Comparison of ENCODE assay signal across 1 cellular context in genomic region chr1:228047183-228047466, GRCh38.
TF ChIP-seq lines count a peak whose summit lies in the region.

No MANE protein-coding gene starts in this region.

TF ChIP-seq in IMR-90, 13 proteins besides CTCF, POLR2A, EP300 and RAD21:
- TF ChIP-seq NFE2L2 (IDR thresholded peaks at IDR 0.05; ENCODE audit: low read depth, low read length) = no peak
- TF ChIP-seq USF2 (IDR thresholded peaks at IDR 0.05; ENCODE audit: low read depth, low read length) = no peak
- no peak for TF ChIP-seq BHLHE40 (IDR thresholded peaks at IDR 0.05; ENCODE audit: low read depth, low read length)
- no peak for TF ChIP-seq FOS (IDR thresholded peaks at IDR 0.05; ENCODE audit: low read depth, low read length)
- no peak for TF ChIP-seq CEBPB (IDR thresholded peaks at IDR 0.05; ENCODE audit: low read depth, low read length)
- TF ChIP-seq CHD1 (IDR thresholded peaks at IDR 0.05; ENCODE audit: low read depth, low read length) = no peak
- TF ChIP-seq RFX5 (IDR thresholded peaks at IDR 0.05; ENCODE audit: low read depth, low read length) = no peak
- TF ChIP-seq MXI1 (IDR thresholded peaks at IDR 0.05; ENCODE audit: borderline replicate concordance, low read depth, low read length) = no peak
- TF ChIP-seq MAZ (IDR thresholded peaks at IDR 0.05; ENCODE audit: borderline replicate concordance, low read depth, low read length) = no peak
- TF ChIP-seq SMC3 (IDR thresholded peaks at IDR 0.05; ENCODE audit: low read depth, low read length) = no peak
- TF ChIP-seq MAFK (IDR thresholded peaks at IDR 0.05; ENCODE audit: low read depth, low read length) = no peak
- no peak for TF ChIP-seq ELK1 (IDR thresholded peaks at IDR 0.05; ENCODE audit: borderline replicate concordance, low read depth, low read length)
- TF ChIP-seq RCOR1 (IDR thresholded peaks at IDR 0.05; ENCODE audit: insufficient replicate concordance, low read length) = no peak
